In genomic region chr2:30678410-30679137, GRCh38 we compare ENCODE assay signal across 20 cellular contexts.
"Had no signal": no experiment of that assay in that cellular context is flagged by ENCODE, and none has a peak within 500 bp of the region (broad histone marks: within the 10 kb centered on the region; RNA-seq: fewer than 3 reads in every experiment).

No MANE protein-coding gene starts in this region.

- H3K36me3 ChIP-seq: gastrocnemius medialis, heart right ventricle, lower lobe of right lung, suprapubic skin had no signal

- DNase-seq: activated CD4-positive, alpha-beta T cell treated with anti-CD3 and anti-CD28 coated beads for 48 hours; activated effector memory CD4-positive, alpha-beta T cell treated with anti-CD3 and anti-CD28 coated beads, Interleukin-2, amount 50 U/mL, for 16 hours; activated naive CD8-positive, alpha-beta T cell treated with anti-CD3 and anti-CD28 coated beads for 36 hours; activated T-cell treated with anti-CD3 and anti-CD28 coated beads, Interleukin-2, amount 50 U/mL, for 24 hours; gastrocnemius medialis; heart right ventricle; lower lobe of right lung; midbrain; occipital lobe; psoas muscle; SK-N-SH; stimulated activated CD4-positive, alpha-beta T cell treated with anti-CD3 and anti-CD28 coated beads, Interleukin-12 subunit alpha, Interleukin-12 subunit beta, amount 100 ng/mL, for 4 hours; stimulated activated naive CD4-positive, alpha-beta T cell treated with Interleukin-2 at 50 U/mL for 16 hours had no signal

- H3K9me3 ChIP-seq: gastrocnemius medialis, heart right ventricle, lower lobe of right lung, psoas muscle, SK-N-SH, suprapubic skin had no signal

- H3K4me1 Mint-ChIP-seq: activated naive CD8-positive, alpha-beta T cell treated with anti-CD3 and anti-CD28 coated beads for 36 hours; WTC11 had no signal

- H3K9me3 Mint-ChIP-seq: activated naive CD8-positive, alpha-beta T cell treated with anti-CD3 and anti-CD28 coated beads for 36 hours; activated T-cell treated with anti-CD3 and anti-CD28 coated beads, Interleukin-2, amount 50 U/mL, for 24 hours; T-helper 1 cell treated with Interleukin-12 subunit alpha and Interleukin-12 subunit beta and Interleukin-4 antibody, amounts not matched to agents 30 μg/mL and 1 μg/mL, for 36 hours; WTC11 had no signal

- H3K27me3 ChIP-seq: gastrocnemius medialis, heart right ventricle, suprapubic skin had no signal

- FAIRE-seq: bronchial epithelial cell, keratinocyte had no signal

- H3K27ac Mint-ChIP-seq: activated naive CD8-positive, alpha-beta T cell treated with anti-CD3 and anti-CD28 coated beads for 36 hours; activated T-cell treated with anti-CD3 and anti-CD28 coated beads, Interleukin-2, amount 50 U/mL, for 24 hours; T-helper 1 cell treated with Interleukin-12 subunit alpha and Interleukin-12 subunit beta and Interleukin-4 antibody, amounts not matched to agents 30 μg/mL and 1 μg/mL, for 36 hours; WTC11 had no signal

- H3K27me3 Mint-ChIP-seq: activated T-cell treated with anti-CD3 and anti-CD28 coated beads, Interleukin-2, amount 50 U/mL, for 24 hours had no signal

- H3K4me3 ChIP-seq: gastrocnemius medialis, heart right ventricle, lower lobe of right lung, psoas muscle, suprapubic skin had no signal

- H3K36me3 Mint-ChIP-seq: activated naive CD8-positive, alpha-beta T cell treated with anti-CD3 and anti-CD28 coated beads for 36 hours; naive thymus-derived CD4-positive, alpha-beta T cell; WTC11 had no signal

- H3K4me1 ChIP-seq: gastrocnemius medialis, heart right ventricle, lower lobe of right lung, psoas muscle, suprapubic skin had no signal

- H3K4me3 Mint-ChIP-seq: activated naive CD8-positive, alpha-beta T cell treated with anti-CD3 and anti-CD28 coated beads for 36 hours; activated T-cell treated with anti-CD3 and anti-CD28 coated beads, Interleukin-2, amount 50 U/mL, for 24 hours; naive thymus-derived CD4-positive, alpha-beta T cell; T-helper 1 cell treated with Interleukin-12 subunit alpha and Interleukin-12 subunit beta and Interleukin-4 antibody, amounts not matched to agents 30 μg/mL and 1 μg/mL, for 36 hours; WTC11 had no signal

- ATAC-seq: gastrocnemius medialis; naive thymus-derived CD4-positive, alpha-beta T cell; psoas muscle; sciatic nerve; WTC11 had no signal

- H3K27ac ChIP-seq: gastrocnemius medialis, heart right ventricle, lower lobe of right lung, psoas muscle, suprapubic skin had no signal
